ENCODE assay signal across 2 cellular contexts in genomic region chr6:142912125-142912524, GRCh38.
TF ChIP-seq lines count a peak whose summit lies in the region.

No MANE protein-coding gene starts in this region.

TF ChIP-seq in WTC11, 78 proteins besides CTCF, POLR2A, EP300 and RAD21:
- TF ChIP-seq ELF4 (CRISPR knock-in tag; IDR thresholded peaks at IDR 0.05; ENCODE audit: low read depth) (no peak), TEAD1 (CRISPR knock-in tag; IDR thresholded peaks at IDR 0.05) (0 out of 2 replicates have a peak, but pooled peaks have one; percentile 16), RELA (CRISPR knock-in tag; IDR thresholded peaks at IDR 0.05; ENCODE audit: borderline replicate concordance) (no peak)

TF ChIP-seq in H1, 55 proteins besides CTCF, POLR2A, EP300 and RAD21:
- TF ChIP-seq POU5F1 (IDR thresholded peaks at IDR 0.05; ENCODE audit: low read depth, low read length) (0 out of 2 replicates have a peak, but pooled peaks have one; percentile 19), SP1 (IDR thresholded peaks at IDR 0.05; ENCODE audit: low read depth, low read length) (no peak)
